ENCODE assay signal across 34 cellular contexts in the genomic region with DNA sequence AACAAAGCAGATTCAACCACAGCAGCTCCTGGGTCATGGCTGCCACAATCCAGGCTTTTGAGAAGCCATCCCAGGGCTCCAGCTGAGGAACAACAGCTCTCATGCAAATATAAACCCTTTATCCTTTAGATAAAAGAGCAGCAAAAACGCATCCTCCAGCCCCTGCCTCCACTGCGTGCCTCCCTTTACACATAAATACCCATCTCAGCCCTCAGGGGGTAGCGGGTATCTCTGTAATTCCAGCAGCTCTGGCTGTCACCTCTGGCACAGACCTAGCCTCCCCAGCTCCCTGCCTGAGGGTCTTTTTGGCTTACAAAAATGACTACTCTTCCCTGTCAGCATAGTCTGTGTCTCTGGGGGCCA. TPM values are rescaled to one million over a fixed set of nuclear protein-coding genes. Genes with fewer than 3 reads are reported as not detected.
"Had no signal": no experiment of that assay in that cellular context is flagged by ENCODE, and none has a peak within 500 bp of the region (broad histone marks: within the 10 kb centered on the region; RNA-seq: fewer than 3 reads in every experiment).

No MANE protein-coding gene starts in this region.

- H3K4me3 ChIP-seq: colonic mucosa, esophagus muscularis mucosa, left lung, lower lobe of right lung, mucosa of descending colon, pancreas, prostate gland, skin epidermis, thoracic aorta, uterus had no signal

- H3K4me1 Mint-ChIP-seq: activated CD4-positive, alpha-beta memory T cell treated with anti-CD3 and anti-CD28 coated beads, Interleukin-2, amount 10 ng/mL, durations not matched to agents 7 days and 5 days; activated CD4-positive, alpha-beta T cell treated with anti-CD3 and anti-CD28 coated beads, Interleukin-2, amount 10 ng/mL, durations not matched to agents 7 days and 5 days; central memory CD8-positive, alpha-beta T cell; stimulated activated effector memory CD8-positive, alpha-beta T cell treated with anti-CD3 and anti-CD28 coated beads, Interleukin-12 subunit alpha, Interleukin-12 subunit beta, amount 100 ng/mL, for 72 hours had no signal

- H3K27ac ChIP-seq: colonic mucosa, esophagus muscularis mucosa, foreskin keratinocyte, left lung, lower lobe of right lung, pancreas, prostate gland, skin epidermis, thoracic aorta, uterus had no signal

- H3K9me3 Mint-ChIP-seq: activated CD4-positive, alpha-beta memory T cell treated with anti-CD3 and anti-CD28 coated beads, Interleukin-2, amount 10 ng/mL, durations not matched to agents 7 days and 5 days; activated CD4-positive, alpha-beta T cell treated with anti-CD3 and anti-CD28 coated beads, Interleukin-2, amount 10 ng/mL, durations not matched to agents 7 days and 5 days; activated T-cell treated with anti-CD3 and anti-CD28 coated beads, Interleukin-2, amount 50 U/mL, for 24 hours; central memory CD8-positive, alpha-beta T cell; natural killer cell treated with Interleukin-12 subunit alpha and Interleukin-12 subunit beta and Interleukin-15 and Interleukin-18, amount 100 ng/mL, for 72 hours; stimulated activated effector memory CD8-positive, alpha-beta T cell treated with anti-CD3 and anti-CD28 coated beads, Interleukin-12 subunit alpha, Interleukin-12 subunit beta, amount 100 ng/mL, for 72 hours; stimulated activated naive CD8-positive, alpha-beta T cell treated with anti-CD3 and anti-CD28 coated beads, Interleukin-15, Interleukin-2, amounts not matched to agents 100 ng/mL and 50 ng/mL, for 24 hours; type B pancreatic cell had no signal

- ATAC-seq: foreskin keratinocyte; left lung; lower lobe of right lung; mucosa of descending colon; natural killer cell treated with Interleukin-12 subunit alpha and Interleukin-12 subunit beta and Interleukin-15 and Interleukin-18, amount 100 ng/mL, for 72 hours; pancreas; sciatic nerve; stimulated activated effector memory CD8-positive, alpha-beta T cell treated with anti-CD3 and anti-CD28 coated beads, Interleukin-12 subunit alpha, Interleukin-12 subunit beta, amount 100 ng/mL, for 72 hours; T-helper 17 cell had no signal

- H3K27ac Mint-ChIP-seq: activated CD4-positive, alpha-beta memory T cell treated with anti-CD3 and anti-CD28 coated beads, Interleukin-2, amount 10 ng/mL, durations not matched to agents 7 days and 5 days; activated CD4-positive, alpha-beta T cell treated with anti-CD3 and anti-CD28 coated beads, Interleukin-2, amount 10 ng/mL, durations not matched to agents 7 days and 5 days; activated T-cell treated with anti-CD3 and anti-CD28 coated beads, Interleukin-2, amount 50 U/mL, for 24 hours; natural killer cell treated with Interleukin-12 subunit alpha and Interleukin-12 subunit beta and Interleukin-15 and Interleukin-18, amount 100 ng/mL, for 72 hours; stimulated activated effector memory CD8-positive, alpha-beta T cell treated with anti-CD3 and anti-CD28 coated beads, Interleukin-12 subunit alpha, Interleukin-12 subunit beta, amount 100 ng/mL, for 72 hours; stimulated activated naive CD8-positive, alpha-beta T cell treated with anti-CD3 and anti-CD28 coated beads, Interleukin-15, Interleukin-2, amounts not matched to agents 100 ng/mL and 50 ng/mL, for 24 hours; T-helper 17 cell; type B pancreatic cell had no signal

- H3K27me3 ChIP-seq: colonic mucosa, pancreas, uterus had no signal

- H3K36me3 Mint-ChIP-seq: natural killer cell treated with Interleukin-12 subunit alpha and Interleukin-12 subunit beta and Interleukin-15 and Interleukin-18, amount 100 ng/mL, for 72 hours; stimulated activated effector memory CD8-positive, alpha-beta T cell treated with anti-CD3 and anti-CD28 coated beads, Interleukin-12 subunit alpha, Interleukin-12 subunit beta, amount 100 ng/mL, for 72 hours; type B pancreatic cell had no signal

- H3K36me3 ChIP-seq: colonic mucosa, esophagus muscularis mucosa, left lung, lower lobe of right lung, pancreas, prostate gland, thoracic aorta, uterus had no signal

- H3K4me1 ChIP-seq: colonic mucosa, esophagus muscularis mucosa, foreskin keratinocyte, left lung, lower lobe of right lung, pancreas, prostate gland, uterus had no signal

- H3K9me3 ChIP-seq: colonic mucosa, esophagus muscularis mucosa, left lung, lower lobe of right lung, mucosa of descending colon, pancreas, prostate gland, thoracic aorta, uterus had no signal

- DNase-seq: activated CD4-positive, alpha-beta memory T cell treated with anti-CD3 and anti-CD28 coated beads, Interleukin-2, amount 10 ng/mL, durations not matched to agents 7 days and 5 days; activated CD4-positive, alpha-beta T cell treated with anti-CD3 and anti-CD28 coated beads for 1 hour; activated CD4-positive, alpha-beta T cell treated with anti-CD3 and anti-CD28 coated beads, Interleukin-2, amount 10 ng/mL, durations not matched to agents 7 days and 5 days; activated CD8-positive, alpha-beta memory T cell treated with anti-CD3 and anti-CD28 coated beads, Interleukin-2, amount 50 U/mL, for 48 hours; activated gamma-delta T cell treated with Interleukin-2 at 50 U/mL for 16 hours; activated naive CD4-positive, alpha-beta T cell treated with anti-CD3 and anti-CD28 coated beads, Interleukin-2, amount 50 U/mL, for 16 hours; activated T-cell treated with anti-CD3 and anti-CD28 coated beads, Interleukin-2, amount 50 U/mL, for 24 hours; amniotic stem cell; colonic mucosa; foreskin keratinocyte; left lung; lower lobe of right lung; mesenchymal stem cell; pancreas; stimulated activated CD4-positive, alpha-beta T cell treated with anti-CD3 and anti-CD28 coated beads, Interleukin-12 subunit alpha, Interleukin-12 subunit beta, amount 100 ng/mL, for 4 hours; stimulated activated CD4-positive, alpha-beta T cell treated with anti-CD3 and anti-CD28 coated beads, Interleukin-4, amount 100 ng/mL, for 1 hour; T-helper 17 cell; T1000; uterus had no signal

- H3K4me3 Mint-ChIP-seq: activated CD4-positive, alpha-beta memory T cell treated with anti-CD3 and anti-CD28 coated beads, Interleukin-2, amount 10 ng/mL, durations not matched to agents 7 days and 5 days; activated CD4-positive, alpha-beta T cell treated with anti-CD3 and anti-CD28 coated beads, Interleukin-2, amount 10 ng/mL, durations not matched to agents 7 days and 5 days; activated T-cell treated with anti-CD3 and anti-CD28 coated beads, Interleukin-2, amount 50 U/mL, for 24 hours; central memory CD8-positive, alpha-beta T cell; natural killer cell treated with Interleukin-12 subunit alpha and Interleukin-12 subunit beta and Interleukin-15 and Interleukin-18, amount 100 ng/mL, for 72 hours; stimulated activated effector memory CD8-positive, alpha-beta T cell treated with anti-CD3 and anti-CD28 coated beads, Interleukin-12 subunit alpha, Interleukin-12 subunit beta, amount 100 ng/mL, for 72 hours; stimulated activated naive CD8-positive, alpha-beta T cell treated with anti-CD3 and anti-CD28 coated beads, Interleukin-15, Interleukin-2, amounts not matched to agents 100 ng/mL and 50 ng/mL, for 24 hours; T-helper 17 cell; type B pancreatic cell had no signal

RNA-seq across cellular contexts. Expression of a gene that starts 21.6 kb away (rescaled TPM):
- total RNA-seq: activated CD4-positive, alpha-beta memory T cell treated with anti-CD3 and anti-CD28 coated beads, Interleukin-2, amount 10 ng/mL, durations not matched to agents 7 days and 5 days; activated CD4-positive, alpha-beta T cell treated with anti-CD3 and anti-CD28 coated beads, Interleukin-2, amount 10 ng/mL, durations not matched to agents 7 days and 5 days; bronchial epithelial cell; colonic mucosa; dermis microvascular lymphatic vessel endothelial cell; foreskin keratinocyte; left lung; lower lobe of right lung; myocyte; natural killer cell treated with Interleukin-12 subunit alpha and Interleukin-12 subunit beta and Interleukin-15 and Interleukin-18, amount 100 ng/mL, for 72 hours; prostate gland; subcutaneous adipose tissue; T-helper 17 cell; thoracic aorta; uterus had no signal
- polyA plus RNA-seq: foreskin keratinocyte had no signal
